1 cellular context compared by ENCODE assay signal in the genomic region with DNA sequence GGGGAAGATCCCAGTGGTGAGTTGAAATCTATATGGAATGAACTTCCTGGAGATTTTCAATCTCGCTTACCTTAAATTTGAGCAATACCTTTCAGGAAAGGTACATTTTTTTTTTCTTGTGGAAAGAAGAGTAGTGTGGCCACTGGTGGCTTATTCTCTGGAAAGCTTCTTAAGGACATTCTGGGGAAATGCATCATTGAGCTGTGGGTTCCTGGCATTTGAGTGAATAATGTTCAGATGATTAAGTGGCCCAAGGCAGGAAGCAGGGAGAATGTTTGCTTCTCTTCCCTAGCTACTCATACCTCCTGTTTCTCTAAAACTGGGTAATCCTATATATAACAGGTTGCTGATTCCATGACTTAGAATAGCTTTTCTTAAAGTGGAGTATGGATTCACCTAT.
TF ChIP-seq lines count a peak whose summit lies in the region.

No MANE protein-coding gene starts in this region.

TF ChIP-seq in SK-N-SH treated with all-trans-retinoic acid at 6 μM for 48 hours, 23 proteins besides CTCF, POLR2A, EP300 and RAD21 (continued from another document):
- TF ChIP-seq, protein P1, sequence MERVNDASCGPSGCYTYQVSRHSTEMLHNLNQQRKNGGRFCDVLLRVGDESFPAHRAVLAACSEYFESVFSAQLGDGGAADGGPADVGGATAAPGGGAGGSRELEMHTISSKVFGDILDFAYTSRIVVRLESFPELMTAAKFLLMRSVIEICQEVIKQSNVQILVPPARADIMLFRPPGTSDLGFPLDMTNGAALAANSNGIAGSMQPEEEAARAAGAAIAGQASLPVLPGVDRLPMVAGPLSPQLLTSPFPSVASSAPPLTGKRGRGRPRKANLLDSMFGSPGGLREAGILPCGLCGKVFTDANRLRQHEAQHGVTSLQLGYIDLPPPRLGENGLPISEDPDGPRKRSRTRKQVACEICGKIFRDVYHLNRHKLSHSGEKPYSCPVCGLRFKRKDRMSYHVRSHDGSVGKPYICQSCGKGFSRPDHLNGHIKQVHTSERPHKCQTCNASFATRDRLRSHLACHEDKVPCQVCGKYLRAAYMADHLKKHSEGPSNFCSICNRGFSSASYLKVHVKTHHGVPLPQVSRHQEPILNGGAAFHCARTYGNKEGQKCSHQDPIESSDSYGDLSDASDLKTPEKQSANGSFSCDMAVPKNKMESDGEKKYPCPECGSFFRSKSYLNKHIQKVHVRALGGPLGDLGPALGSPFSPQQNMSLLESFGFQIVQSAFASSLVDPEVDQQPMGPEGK (CRISPR knock-in tag; IDR thresholded peaks at IDR 0.05; ENCODE audit: borderline replicate concordance): no peak
- no peak for TF ChIP-seq ARNTL (CRISPR knock-in tag; IDR thresholded peaks at IDR 0.05; ENCODE audit: borderline replicate concordance, low read depth)
- no peak for TF ChIP-seq RARB (CRISPR knock-in tag; IDR thresholded peaks at IDR 0.05)
- no peak for TF ChIP-seq ZNF8 (CRISPR knock-in tag; IDR thresholded peaks at IDR 0.05)
- TF ChIP-seq PPARA (CRISPR knock-in tag; IDR thresholded peaks at IDR 0.05; ENCODE audit: borderline replicate concordance): no peak
- TF ChIP-seq, protein P2, sequence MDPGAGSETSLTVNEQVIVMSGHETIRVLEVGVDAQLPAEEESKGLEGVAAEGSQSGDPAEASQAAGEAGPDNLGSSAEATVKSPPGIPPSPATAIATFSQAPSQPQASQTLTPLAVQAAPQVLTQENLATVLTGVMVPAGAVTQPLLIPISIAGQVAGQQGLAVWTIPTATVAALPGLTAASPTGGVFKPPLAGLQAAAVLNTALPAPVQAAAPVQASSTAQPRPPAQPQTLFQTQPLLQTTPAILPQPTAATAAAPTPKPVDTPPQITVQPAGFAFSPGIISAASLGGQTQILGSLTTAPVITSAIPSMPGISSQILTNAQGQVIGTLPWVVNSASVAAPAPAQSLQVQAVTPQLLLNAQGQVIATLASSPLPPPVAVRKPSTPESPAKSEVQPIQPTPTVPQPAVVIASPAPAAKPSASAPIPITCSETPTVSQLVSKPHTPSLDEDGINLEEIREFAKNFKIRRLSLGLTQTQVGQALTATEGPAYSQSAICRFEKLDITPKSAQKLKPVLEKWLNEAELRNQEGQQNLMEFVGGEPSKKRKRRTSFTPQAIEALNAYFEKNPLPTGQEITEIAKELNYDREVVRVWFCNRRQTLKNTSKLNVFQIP (CRISPR knock-in tag; IDR thresholded peaks at IDR 0.05; ENCODE audit: borderline replicate concordance, low read depth): no peak
- no peak for TF ChIP-seq ZFP30 (CRISPR knock-in tag; IDR thresholded peaks at IDR 0.05)
- TF ChIP-seq, protein P3, sequence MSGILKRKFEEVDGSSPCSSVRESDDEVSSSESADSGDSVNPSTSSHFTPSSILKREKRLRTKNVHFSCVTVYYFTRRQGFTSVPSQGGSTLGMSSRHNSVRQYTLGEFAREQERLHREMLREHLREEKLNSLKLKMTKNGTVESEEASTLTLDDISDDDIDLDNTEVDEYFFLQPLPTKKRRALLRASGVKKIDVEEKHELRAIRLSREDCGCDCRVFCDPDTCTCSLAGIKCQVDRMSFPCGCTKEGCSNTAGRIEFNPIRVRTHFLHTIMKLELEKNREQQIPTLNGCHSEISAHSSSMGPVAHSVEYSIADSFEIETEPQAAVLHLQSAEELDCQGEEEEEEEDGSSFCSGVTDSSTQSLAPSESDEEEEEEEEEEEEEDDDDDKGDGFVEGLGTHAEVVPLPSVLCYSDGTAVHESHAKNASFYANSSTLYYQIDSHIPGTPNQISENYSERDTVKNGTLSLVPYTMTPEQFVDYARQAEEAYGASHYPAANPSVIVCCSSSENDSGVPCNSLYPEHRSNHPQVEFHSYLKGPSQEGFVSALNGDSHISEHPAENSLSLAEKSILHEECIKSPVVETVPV (CRISPR knock-in tag; IDR thresholded peaks at IDR 0.05): no peak
- TF ChIP-seq, protein P4, sequence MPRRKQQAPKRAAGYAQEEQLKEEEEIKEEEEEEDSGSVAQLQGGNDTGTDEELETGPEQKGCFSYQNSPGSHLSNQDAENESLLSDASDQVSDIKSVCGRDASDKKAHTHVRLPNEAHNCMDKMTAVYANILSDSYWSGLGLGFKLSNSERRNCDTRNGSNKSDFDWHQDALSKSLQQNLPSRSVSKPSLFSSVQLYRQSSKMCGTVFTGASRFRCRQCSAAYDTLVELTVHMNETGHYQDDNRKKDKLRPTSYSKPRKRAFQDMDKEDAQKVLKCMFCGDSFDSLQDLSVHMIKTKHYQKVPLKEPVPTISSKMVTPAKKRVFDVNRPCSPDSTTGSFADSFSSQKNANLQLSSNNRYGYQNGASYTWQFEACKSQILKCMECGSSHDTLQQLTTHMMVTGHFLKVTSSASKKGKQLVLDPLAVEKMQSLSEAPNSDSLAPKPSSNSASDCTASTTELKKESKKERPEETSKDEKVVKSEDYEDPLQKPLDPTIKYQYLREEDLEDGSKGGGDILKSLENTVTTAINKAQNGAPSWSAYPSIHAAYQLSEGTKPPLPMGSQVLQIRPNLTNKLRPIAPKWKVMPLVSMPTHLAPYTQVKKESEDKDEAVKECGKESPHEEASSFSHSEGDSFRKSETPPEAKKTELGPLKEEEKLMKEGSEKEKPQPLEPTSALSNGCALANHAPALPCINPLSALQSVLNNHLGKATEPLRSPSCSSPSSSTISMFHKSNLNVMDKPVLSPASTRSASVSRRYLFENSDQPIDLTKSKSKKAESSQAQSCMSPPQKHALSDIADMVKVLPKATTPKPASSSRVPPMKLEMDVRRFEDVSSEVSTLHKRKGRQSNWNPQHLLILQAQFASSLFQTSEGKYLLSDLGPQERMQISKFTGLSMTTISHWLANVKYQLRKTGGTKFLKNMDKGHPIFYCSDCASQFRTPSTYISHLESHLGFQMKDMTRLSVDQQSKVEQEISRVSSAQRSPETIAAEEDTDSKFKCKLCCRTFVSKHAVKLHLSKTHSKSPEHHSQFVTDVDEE (CRISPR knock-in tag; IDR thresholded peaks at IDR 0.05): no peak
- no peak for TF ChIP-seq GLIS3 (CRISPR knock-in tag; IDR thresholded peaks at IDR 0.05)
- TF ChIP-seq ZNF70 (CRISPR knock-in tag; IDR thresholded peaks at IDR 0.05): no peak
- no peak for TF ChIP-seq ZFP3 (CRISPR knock-in tag; IDR thresholded peaks at IDR 0.05)
- TF ChIP-seq TOX (CRISPR knock-in tag; IDR thresholded peaks at IDR 0.05; ENCODE audit: borderline replicate concordance): no peak
